7 cellular contexts compared by ENCODE assay signal in the genomic region with DNA sequence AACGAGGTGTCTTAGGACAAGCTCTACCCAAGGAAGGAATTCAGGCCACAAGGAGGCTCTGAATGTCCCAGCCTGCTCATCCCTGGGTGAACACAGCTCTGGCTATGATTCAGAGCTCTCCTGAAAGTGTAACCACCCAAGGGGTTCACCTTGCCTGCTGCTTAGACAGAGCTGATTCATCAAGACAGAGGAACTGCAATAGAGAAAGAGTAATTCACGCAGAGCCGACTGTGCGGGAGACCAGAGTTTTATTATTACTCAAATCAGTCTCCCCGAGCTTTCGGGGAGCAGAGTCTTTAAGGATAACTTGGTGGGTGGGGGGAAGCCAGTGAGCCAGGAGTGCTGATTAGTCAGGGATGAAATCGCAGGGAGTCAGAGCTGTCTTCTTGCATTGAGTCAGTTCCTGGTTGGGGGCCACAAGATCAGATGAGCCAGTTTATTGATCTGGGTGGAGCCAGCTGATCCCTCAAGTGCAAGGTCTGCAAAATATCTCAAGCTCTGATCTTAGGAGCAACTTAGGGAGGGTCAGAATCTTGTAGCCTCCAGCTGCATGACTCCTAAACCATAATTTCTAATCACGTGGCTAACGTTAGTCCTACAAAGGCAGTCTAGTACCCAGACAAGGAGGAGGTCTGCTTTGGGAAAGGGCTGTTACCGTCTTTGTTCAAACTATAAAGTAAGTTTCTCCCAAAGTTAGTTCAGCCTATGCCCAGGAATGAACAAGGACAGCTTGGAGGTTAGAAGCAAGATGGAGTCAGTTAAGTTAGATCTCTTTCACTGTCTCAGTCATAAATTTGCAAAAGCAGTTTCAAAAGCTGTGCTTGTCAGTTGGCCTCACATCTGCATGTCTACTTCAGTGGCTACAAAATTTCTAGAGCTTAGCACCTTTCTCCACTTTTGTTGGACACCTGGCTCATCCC.
A peak's percentile ranks its signal among the peaks of the same experiment; 100 is the strongest.
DNase-seq lines count a peak whose midpoint lies in the region; ATAC-seq, FAIRE-seq and TF ChIP-seq lines count a peak whose summit lies in the region.
"Not testable (repeated sequence)": the region's sequence is repeated elsewhere in the genome, so short reads cannot be mapped to it uniquely, and the experiment has no call there.

No MANE protein-coding gene starts in this region.

- in situ Hi-C loops in GM23248 (cut with MboI) = not testable (repeated sequence)

- H3K4me1 Mint-ChIP-seq in WTC11 = peaks cover 48% of the 10 kb centered on the region

- WGBS in GM23248 (ENCODE audit: low coverage in 1 of 2, low lambda C conversion rate in 2 of 2, missing lambda C conversion rate in 2 of 2), 2 experiments = 53 to 56% methylated on average over 10 of the region's 10 CpGs

- H3K27me3 ChIP-seq in GM23248 (replicated peaks; ENCODE audit: insufficient read depth) = peaks cover 10% of the 10 kb centered on the region; the same call in 1 of the 2 replicates
- not testable (repeated sequence) for H3K27me3 ChIP-seq in adipocyte (replicated peaks; ENCODE audit: control insufficient read depth, insufficient read depth, low read length); keratinocyte (ENCODE audit: control insufficient read depth, extremely low read depth, insufficient read depth, low read length)

- not testable (repeated sequence) for H3K9me1 ChIP-seq in keratinocyte (ENCODE audit: control insufficient read depth, extremely low read depth, insufficient read depth, low read length)

- not testable (repeated sequence) for H3K36me3 Mint-ChIP-seq in WTC11

- H3K9me3 ChIP-seq in GM23248 (ENCODE audit: low read depth); adipocyte (ENCODE audit: control insufficient read depth, low read length); keratinocyte (ENCODE audit: control insufficient read depth, low read depth, low read length): not testable (repeated sequence)

- H3K9me3 Mint-ChIP-seq in WTC11 = not testable (repeated sequence)

- not testable (repeated sequence) for H3F3A ChIP-seq in GM23248 (ENCODE audit: insufficient read depth)

- not testable (repeated sequence) for H3K27ac ChIP-seq in GM23248
- peak overlapping the region; percentile 26 for H3K27ac ChIP-seq in keratinocyte (ENCODE audit: control insufficient read depth, insufficient read depth, low read length)

- peak overlapping the region; percentile 70 for H3K27ac Mint-ChIP-seq in WTC11

- not testable (repeated sequence) for H4K20me1 ChIP-seq in GM23248 (ENCODE audit: insufficient read depth); keratinocyte (ENCODE audit: control insufficient read depth, extremely low read depth, insufficient read depth, low read length)

- POLR2A ChIA-PET in WTC11 (lab: Charles Lee) = interaction anchor here (1.1 kb wide), 1 partner anchor 28 kb away, joined by 3 read pairs; no protein-coding TSS in a partner anchor

- not testable (repeated sequence) for H3K9me2 ChIP-seq in GM23248 (ENCODE audit: insufficient read depth)

- not testable (repeated sequence) for H3K27me3 Mint-ChIP-seq in WTC11 (ENCODE audit: low read depth)

- ATAC-seq in GM18502 (IDR thresholded peaks at IDR 0.05; ENCODE audit: poor library complexity, unreplicated experiment) = peak; percentile 87
- ATAC-seq in HG03432 (IDR thresholded peaks at IDR 0.05; ENCODE audit: unreplicated experiment) = peak; percentile 70
- ATAC-seq in WTC11 = peak; percentile 70

- H3K4me2 ChIP-seq in GM23248 (ENCODE audit: unreplicated experiment) = not testable (repeated sequence)
- H3K4me2 ChIP-seq in keratinocyte (ENCODE audit: control insufficient read depth, extremely low read depth, insufficient read depth, low read depth, low read length) = peak overlapping the region; percentile 51

- not testable (repeated sequence) for TF ChIP-seq CTCF in WTC11 (IDR thresholded peaks at IDR 0.05)
- peak; percentile 16 to 33 (median 25) for TF ChIP-seq CTCF in keratinocyte (optimal IDR thresholded peaks at IDR 0.05 in 1 of 3, IDR thresholded peaks at IDR 0.05 in 1 of 3, conservative IDR thresholded peaks at IDR 0.05 in 1 of 3; ENCODE audit: extremely low read depth in 1 of 3, insufficient read depth in 2 of 3, low read length in 3 of 3)

- not testable (repeated sequence) for H3K4me1 ChIP-seq in GM23248 (ENCODE audit: insufficient read depth)
- H3K4me1 ChIP-seq in adipocyte (ENCODE audit: control insufficient read depth, insufficient read depth, low read length) = peaks cover 12% of the 10 kb centered on the region
- H3K4me1 ChIP-seq in keratinocyte (ENCODE audit: control insufficient read depth, extremely low read depth, insufficient read depth, low read length) = peaks cover 22% of the 10 kb centered on the region

- not testable (repeated sequence) for H3K36me3 ChIP-seq in GM23248 (ENCODE audit: low read depth); adipocyte (ENCODE audit: control insufficient read depth, insufficient read depth, low read length, severe bottlenecking); keratinocyte (ENCODE audit: control insufficient read depth in 2 of 2, extremely low read depth in 1 of 2, insufficient read depth in 2 of 2, low read length in 2 of 2)

- not testable (repeated sequence) for H3K9ac ChIP-seq in GM23248; adipocyte (ENCODE audit: low read length); keratinocyte (ENCODE audit: control insufficient read depth, extremely low read depth, insufficient read depth, low read length)

- DNase-seq in GM23248 (peak; percentile 44), adipocyte (ENCODE audit: low read depth) (peak; percentile 18), keratinocyte (ENCODE audit: low read depth, low spot score) (peak; percentile 76)
- not testable (repeated sequence) for DNase-seq in WTC11 (ENCODE audit: low spot score)
- peak; percentile 9 to 34 for DNase-seq in stimulated activated CD4-positive, alpha-beta T cell treated with anti-CD3 and anti-CD28 coated beads, Interleukin-12 subunit alpha, Interleukin-12 subunit beta, amount 100 ng/mL, for 24 hours (ENCODE audit: low read depth in 2 of 2)

- H3K4me3 Mint-ChIP-seq in WTC11 = not testable (repeated sequence)

- H3K79me2 ChIP-seq in GM23248 (ENCODE audit: insufficient read depth); keratinocyte (ENCODE audit: control insufficient read depth, insufficient read depth, low read length): not testable (repeated sequence)

- not testable (repeated sequence) for H3K4me3 ChIP-seq in GM23248; adipocyte (ENCODE audit: low read length); keratinocyte (ENCODE audit: control insufficient read depth in 2 of 3, extremely low read depth in 1 of 3, insufficient read depth in 2 of 3, low read depth in 1 of 3, low read length in 3 of 3)

- peak; percentile 79 for FAIRE-seq in keratinocyte (lab: Jason Lieb, UNC)

- CTCF ChIA-PET in WTC11 (lab: Charles Lee) = interaction anchor here (0.6 to 1.3 kb wide), 6 partner anchors 31 to 288 kb away, joined by 3 to 6 read pairs (median 3); a partner anchor contains a TSS

- H2AFZ ChIP-seq in GM23248 = not testable (repeated sequence)
- peak overlapping the region; percentile 10 for H2AFZ ChIP-seq in keratinocyte (ENCODE audit: control insufficient read depth, low read length)

- dilution Hi-C loops in keratinocyte (cut with MboI; ENCODE audit: extremely low pct_ligation_motif_present, low sequenced_read_pairs) = not testable (repeated sequence)

TF ChIP-seq in WTC11, 78 proteins besides CTCF, POLR2A, EP300 and RAD21:
- peak; percentile 77 for TF ChIP-seq ZNF423 (CRISPR knock-in tag; IDR thresholded peaks at IDR 0.05)
- TF ChIP-seq NFE2L1 (CRISPR knock-in tag; IDR thresholded peaks at IDR 0.05) = 0 out of 2 replicates have a peak, but pooled peaks have one; percentile 47
